ENCODE assay signal across 8 cellular contexts in genomic region chr16:84819644-84820304, GRCh38. TPM values are rescaled to one million over a fixed set of nuclear protein-coding genes. Genes with fewer than 3 reads are reported as not detected.
DNase-seq lines count a peak whose midpoint lies in the region; ATAC-seq, FAIRE-seq and TF ChIP-seq lines count a peak whose summit lies in the region.

CRISPLD2 (plus strand) TSS chr16:84819985; CDS start chr16:84838496, 18,511 bp downstream.

- 2 to 3% methylated on average over 53 of the region's 53 CpGs for WGBS in heart right ventricle, 2 donors
- no CpG with 5 or more reads among the region's 53 CpGs for WGBS in trophoblast cell (ENCODE audit: extremely low coverage, insufficient coverage, insufficient read length)
- WGBS in testis, 2 donors = 2 to 4% methylated on average over 12 to 51 of the region's 53 CpGs

- peak within 1 kb of the TSS; percentile 18 for H3K4ac ChIP-seq in trophoblast cell (ENCODE audit: low read depth, low read length)

- no peak within 1 kb of the TSS for H2AFZ ChIP-seq in trophoblast cell (ENCODE audit: insufficient read depth, low read length, poor library complexity)

- peaks cover 14% of the 10 kb centered on the region for H3K79me2 ChIP-seq in trophoblast cell (ENCODE audit: control insufficient read depth, insufficient read depth, low read length, poor library complexity)

- peak within 1 kb of the TSS; percentile 8 for H3K9ac ChIP-seq in trophoblast cell (ENCODE audit: low read length)

- intact Hi-C loops in heart right ventricle (cut with DNase I) (no loop called here), testis (cut with DNase I; ENCODE audit: low total_unique reads) (no loop called here)

- H3K4me3 ChIP-seq in heart right ventricle (peak within 1 kb of the TSS; percentile 47 to 71 (median 65)), trophoblast cell (ENCODE audit: low read depth, low read length) (peak within 1 kb of the TSS; percentile 61), testis (peak within 1 kb of the TSS; percentile 70 to 71)

- peak within 1 kb of the TSS; percentile 13 for H2BK120ac ChIP-seq in trophoblast cell (ENCODE audit: insufficient read depth, low read length, poor library complexity)

- DNase-seq in GM13977 (ENCODE audit: low spot score) = peak; percentile 90
- peak; percentile 79 for DNase-seq in NCI-H1417 treated with DMSO at 0.1 percent for 48 hours (lab: John Stamatoyannopoulos, UW)
- peak; percentile 45 to 82 (median 78) for DNase-seq in T-helper 2 cell
- peak; percentile 83 for DNase-seq in amniotic epithelial cell (ENCODE audit: low read depth)
- DNase-seq in heart right ventricle = peak; percentile 91 to 96
- peak; percentile 89 for DNase-seq in trophoblast cell
- DNase-seq in testis = peak; percentile 96
- no peak for DNase-seq in RCC 7860 (ENCODE audit: low spot score)

- TF ChIP-seq CTCF in GM13977 (IDR thresholded peaks at IDR 0.05; ENCODE audit: extremely low read depth, insufficient read depth, missing control alignments) (no peak), heart right ventricle (IDR thresholded peaks at IDR 0.05) (no peak), testis (IDR thresholded peaks at IDR 0.05) (no peak)

- H2BK5ac ChIP-seq in trophoblast cell (ENCODE audit: low read depth, low read length, poor library complexity) = no peak within 1 kb of the TSS

- H3K23ac ChIP-seq in trophoblast cell (ENCODE audit: low read length) = no peak within 1 kb of the TSS

- peak; percentile 79 for TF ChIP-seq POLR2A in testis (IDR thresholded peaks at IDR 0.05)

- peak within 1 kb of the TSS; percentile 23 for H4K8ac ChIP-seq in trophoblast cell (ENCODE audit: low read depth, low read length)

- H3K4me2 ChIP-seq in trophoblast cell (ENCODE audit: low read length) = peak within 1 kb of the TSS; percentile 91

- H3K36me3 ChIP-seq in heart right ventricle (no peaks in the 10 kb centered on the region), trophoblast cell (ENCODE audit: control insufficient read depth in 1 of 2, insufficient read depth in 2 of 2, low read length in 2 of 2) (peaks cover 6 to 7% of the 10 kb centered on the region in 2 experiments), testis (ENCODE audit: low read depth, missing control alignments) (no peaks in the 10 kb centered on the region)

- peak; percentile 91 to 97 (median 92) for ATAC-seq in heart right ventricle

- peak within 1 kb of the TSS; percentile 25 for H3K18ac ChIP-seq in trophoblast cell (ENCODE audit: low read length)

- H4K12ac ChIP-seq in trophoblast cell (ENCODE audit: low read depth, low read length) = no peak within 1 kb of the TSS

- peaks cover 21% of the 10 kb centered on the region for H3K79me1 ChIP-seq in trophoblast cell (ENCODE audit: low read length)

- H3K14ac ChIP-seq in trophoblast cell (ENCODE audit: low read length) = peak within 1 kb of the TSS; percentile 2

- H3K4me1 ChIP-seq in heart right ventricle = peaks cover 0 to 53% (median 17%) of the 10 kb centered on the region in 9 donors
- peaks cover 23 to 37% of the 10 kb centered on the region in 2 experiments for H3K4me1 ChIP-seq in trophoblast cell (ENCODE audit: control insufficient read depth in 1 of 2, insufficient read depth in 2 of 2, low read length in 2 of 2)
- peaks cover 27% of the 10 kb centered on the region for H3K4me1 ChIP-seq in testis

- in situ Hi-C loops in GM13977 (cut with MboI; ENCODE audit: low pct_unique_long_range_greater_than_20kb, low sequenced_read_pairs, unreplicated experiment) = no loop called here

- peak within 1 kb of the TSS; percentile 1 for H2BK12ac ChIP-seq in trophoblast cell (ENCODE audit: low read length)

- H3K9me3 ChIP-seq in heart right ventricle = no peaks in the 10 kb centered on the region
- H3K9me3 ChIP-seq in trophoblast cell (ENCODE audit: insufficient read depth, low read depth, low read length) = no peaks in the 10 kb centered on the region
- H3K9me3 ChIP-seq in testis = no peaks in the 10 kb centered on the region

- FAIRE-seq in RCC 7860 (lab: Jason Lieb, UNC) = no peak

- no peak within 1 kb of the TSS for H2AK5ac ChIP-seq in trophoblast cell (ENCODE audit: low read length)

- peak within 1 kb of the TSS; percentile 45 for H4K91ac ChIP-seq in trophoblast cell (ENCODE audit: low read depth, low read length)

- peaks cover 0 to 21% (median 9%) of the 10 kb centered on the region in 7 donors for H3K27me3 ChIP-seq in heart right ventricle
- H3K27me3 ChIP-seq in trophoblast cell (ENCODE audit: insufficient read depth, low read length) = no peaks in the 10 kb centered on the region
- H3K27me3 ChIP-seq in testis = no peaks in the 10 kb centered on the region

- H3K27ac ChIP-seq in heart right ventricle (peak within 1 kb of the TSS in 9 of 10 donors; percentile 7 to 89 (median 75)), trophoblast cell (ENCODE audit: low read depth, low read length) (peak within 1 kb of the TSS; percentile 35), testis (peak within 1 kb of the TSS; percentile 68 to 73)

RNA-seq across cellular contexts. Expression of gene CRISPLD2, which starts in this region (rescaled TPM):
- 10 to 100 TPM in 7 of 10 donors, 1 to 10 TPM in 3; 7.9 to 48.1 (median 15.2) TPM for total RNA-seq in heart right ventricle
- 10 to 100 TPM; 13.2 to 25.0 TPM for polyA plus RNA-seq in heart right ventricle
- 121 and 124 TPM in 2 replicates for polyA plus RNA-seq in trophoblast cell (2013)
- 10 to 100 TPM; 47.7 to 59.6 TPM for total RNA-seq in testis
- 48.8 TPM for polyA plus RNA-seq in testis (ENCODE audit: insufficient read depth, low read depth, low replicate concordance)
